8 cellular contexts compared by ENCODE assay signal in the genomic region with DNA sequence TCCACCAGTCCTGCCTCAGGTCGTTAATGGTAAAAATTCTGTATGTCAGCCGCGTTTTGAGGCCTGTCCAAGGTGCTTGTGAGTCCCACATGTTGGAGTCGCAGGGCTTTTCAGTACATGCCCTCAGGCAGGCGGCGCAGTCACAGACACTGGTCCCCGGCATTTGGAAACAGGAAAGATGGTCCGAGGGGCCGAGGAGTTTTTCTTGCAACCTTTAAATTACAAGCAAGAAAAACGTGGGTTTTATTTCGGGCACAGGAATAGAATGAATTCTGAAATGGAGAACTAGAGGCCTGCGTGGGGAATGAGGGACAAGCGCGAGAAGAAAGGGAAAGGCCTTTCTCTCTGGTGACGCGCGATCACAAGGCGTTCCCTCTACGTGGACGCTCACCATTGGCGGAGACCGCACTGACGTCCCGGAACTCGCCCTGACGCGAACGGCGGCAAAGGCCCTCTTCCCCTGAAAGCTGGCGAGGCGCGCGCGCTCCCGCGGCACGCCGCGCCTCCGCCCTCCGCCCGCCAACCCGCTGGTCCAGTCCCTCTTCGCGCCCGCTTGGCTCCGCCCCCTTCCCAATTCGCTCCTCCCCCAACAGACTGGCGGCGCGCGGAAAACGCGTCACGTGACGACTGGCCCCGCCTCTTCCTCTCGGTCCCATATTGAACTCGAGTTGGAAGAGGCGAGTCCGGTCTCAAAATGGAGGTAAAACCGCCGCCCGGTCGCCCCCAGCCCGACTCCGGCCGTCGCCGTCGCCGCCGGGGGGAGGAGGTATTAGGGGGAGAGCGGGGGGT. TPM values are rescaled to one million over a fixed set of nuclear protein-coding genes. Genes with fewer than 3 reads are reported as not detected.
DNase-seq lines count a peak whose midpoint lies in the region; ATAC-seq and TF ChIP-seq lines count a peak whose summit lies in the region.

TSS of gene HNRNPA3 (plus strand) at position 689 of the 789 bp plus-strand sequence. CDS start at position 695, 6 bp downstream.

- H3K36me3 ChIP-seq in SK-N-SH (replicated peaks in 1 of 2; ENCODE audit: control insufficient read depth in 1 of 2, insufficient read depth in 2 of 2, low read length in 1 of 2) = peaks cover 23 to 37% of the 10 kb centered on the region in 2 experiments

- CTCF ChIA-PET in SK-N-SH (lab: Yijun Ruan, JAX) = interaction anchor here (1.0 to 1.7 kb wide), 2 partner anchors 48 to 51 kb away, joined by 4 to 10 read pairs; no protein-coding TSS in a partner anchor

- peak within 1 kb of the TSS; percentile 93 for H3K4me2 ChIP-seq in SK-N-SH

- H3K27me3 ChIP-seq in SK-N-SH (ENCODE audit: insufficient read depth) = no peaks in the 10 kb centered on the region

- peaks cover 20% of the 10 kb centered on the region for H3F3A ChIP-seq in SK-N-SH (replicated peaks; ENCODE audit: insufficient read depth)

- peak; percentile 83 for ATAC-seq in HG02571 (IDR thresholded peaks at IDR 0.05; ENCODE audit: unreplicated experiment)

- no peaks in the 10 kb centered on the region for H3K9me2 ChIP-seq in SK-N-SH

- H3K4me3 ChIP-seq in GM08714 (ENCODE audit: low read length) (peak within 1 kb of the TSS; percentile 100), SK-N-SH (ENCODE audit: low read depth in 2 of 2, low read length in 1 of 2) (peak within 1 kb of the TSS; percentile 72 to 88)

- peak within 1 kb of the TSS; percentile 67; the same call in 1 of the 2 replicates for H2AFZ ChIP-seq in SK-N-SH (ENCODE audit: low read depth)

- TF ChIP-seq EP300 in SK-N-SH (IDR thresholded peaks at IDR 0.05; ENCODE audit: borderline replicate concordance in 1 of 2, low read depth in 1 of 2, low read length in 1 of 2) = no peak

- peak; percentile 41 for TF ChIP-seq CTCF in SK-N-SH (IDR thresholded peaks at IDR 0.05)

- TF ChIP-seq RAD21 in SK-N-SH (IDR thresholded peaks at IDR 0.05; ENCODE audit: low read length) = no peak

- peaks cover 72% of the 10 kb centered on the region for H3K79me2 ChIP-seq in SK-N-SH (ENCODE audit: insufficient read depth)

- peak within 1 kb of the TSS; percentile 97 for H3K9ac ChIP-seq in SK-N-SH

- POLR2A ChIA-PET in SK-N-SH (lab: Yijun Ruan, JAX) = interaction anchor here (0.6 to 1.7 kb wide), 11 partner anchors 10 to 399 kb away, joined by 3 to 28 read pairs (median 3); partner anchors contain the start of gene NFE2L2

- peak; percentile 95 for DNase-seq in NCI-H1048 (lab: John Stamatoyannopoulos, UW)
- peak; percentile 98 for DNase-seq in SK-N-SH
- DNase-seq in activated naive CD4-positive, alpha-beta T cell treated with anti-CD3 and anti-CD28 coated beads, Interleukin-2, amount 50 U/mL, for 16 hours = peak; percentile 99
- peak; percentile 99 for DNase-seq in germinal center (ENCODE audit: low spot score)
- peak; percentile 92 for DNase-seq in non-pigmented ciliary epithelial cell (ENCODE audit: low read depth)
- peak; percentile 99 for DNase-seq in superior temporal gyrus (ENCODE audit: extremely low spot score)

- peak within 1 kb of the TSS; percentile 97 to 99 for H3K27ac ChIP-seq in SK-N-SH (ENCODE audit: low read depth in 2 of 2, low read length in 1 of 2)

- WGBS in SK-N-SH (ENCODE audit: low lambda C conversion rate) = 2% methylated on average over 16 of the region's 74 CpGs

- H4K20me1 ChIP-seq in SK-N-SH (ENCODE audit: insufficient read depth) = peaks cover 41% of the 10 kb centered on the region

- peaks cover 0 to 23% of the 10 kb centered on the region in 2 experiments; a peak in 3 of 4 replicates for H3K4me1 ChIP-seq in SK-N-SH (ENCODE audit: control insufficient read depth in 1 of 2, insufficient read depth in 2 of 2, low read depth in 1 of 2, low read length in 1 of 2)

- H3K9me3 ChIP-seq in SK-N-SH = no peaks in the 10 kb centered on the region

TF ChIP-seq in SK-N-SH, 30 proteins besides CTCF, POLR2A, EP300 and RAD21 (continues in another document):
- TF ChIP-seq, protein P1, sequence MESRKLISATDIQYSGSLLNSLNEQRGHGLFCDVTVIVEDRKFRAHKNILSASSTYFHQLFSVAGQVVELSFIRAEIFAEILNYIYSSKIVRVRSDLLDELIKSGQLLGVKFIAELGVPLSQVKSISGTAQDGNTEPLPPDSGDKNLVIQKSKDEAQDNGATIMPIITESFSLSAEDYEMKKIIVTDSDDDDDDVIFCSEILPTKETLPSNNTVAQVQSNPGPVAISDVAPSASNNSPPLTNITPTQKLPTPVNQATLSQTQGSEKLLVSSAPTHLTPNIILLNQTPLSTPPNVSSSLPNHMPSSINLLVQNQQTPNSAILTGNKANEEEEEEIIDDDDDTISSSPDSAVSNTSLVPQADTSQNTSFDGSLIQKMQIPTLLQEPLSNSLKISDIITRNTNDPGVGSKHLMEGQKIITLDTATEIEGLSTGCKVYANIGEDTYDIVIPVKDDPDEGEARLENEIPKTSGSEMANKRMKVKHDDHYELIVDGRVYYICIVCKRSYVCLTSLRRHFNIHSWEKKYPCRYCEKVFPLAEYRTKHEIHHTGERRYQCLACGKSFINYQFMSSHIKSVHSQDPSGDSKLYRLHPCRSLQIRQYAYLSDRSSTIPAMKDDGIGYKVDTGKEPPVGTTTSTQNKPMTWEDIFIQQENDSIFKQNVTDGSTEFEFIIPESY (IDR thresholded peaks at IDR 0.05; ENCODE audit: borderline replicate concordance, low read depth) = no peak
- no peak for TF ChIP-seq SIN3A (IDR thresholded peaks at IDR 0.05; ENCODE audit: borderline replicate concordance, low read depth, low read length)
- TF ChIP-seq NRF1 (IDR thresholded peaks at IDR 0.05; ENCODE audit: low read depth, low read length) = 0 out of 2 replicates have a peak, but pooled peaks have one; percentile 22
- TF ChIP-seq GATA2 (CRISPR knock-in tag; IDR thresholded peaks at IDR 0.05) = no peak
- TF ChIP-seq TAF1 (IDR thresholded peaks at IDR 0.05; ENCODE audit: borderline replicate concordance, low read depth, low read length) = peak; percentile 76; the same call in 1 of the 2 replicates
- TF ChIP-seq SMC3 (IDR thresholded peaks at IDR 0.05; ENCODE audit: low read depth, low read length) = no peak
- peak; percentile 57 for TF ChIP-seq GABPA (IDR thresholded peaks at IDR 0.05; ENCODE audit: low read depth)
- peak; percentile 94 for TF ChIP-seq POLR2AphosphoS5 (IDR thresholded peaks at IDR 0.05; ENCODE audit: low read depth, low read length)
- no peak for TF ChIP-seq RXRA (IDR thresholded peaks at IDR 0.05; ENCODE audit: borderline replicate concordance, low read depth)
- 0 out of 2 replicates have a peak, but pooled peaks have one; percentile 29 for TF ChIP-seq YY1 (IDR thresholded peaks at IDR 0.05; ENCODE audit: low read depth)
- TF ChIP-seq MEF2A (IDR thresholded peaks at IDR 0.05; ENCODE audit: borderline replicate concordance, low read depth) = no peak
- peak; percentile 92 for TF ChIP-seq RFX5 (IDR thresholded peaks at IDR 0.05; ENCODE audit: low read length)
- TF ChIP-seq, protein P2, sequence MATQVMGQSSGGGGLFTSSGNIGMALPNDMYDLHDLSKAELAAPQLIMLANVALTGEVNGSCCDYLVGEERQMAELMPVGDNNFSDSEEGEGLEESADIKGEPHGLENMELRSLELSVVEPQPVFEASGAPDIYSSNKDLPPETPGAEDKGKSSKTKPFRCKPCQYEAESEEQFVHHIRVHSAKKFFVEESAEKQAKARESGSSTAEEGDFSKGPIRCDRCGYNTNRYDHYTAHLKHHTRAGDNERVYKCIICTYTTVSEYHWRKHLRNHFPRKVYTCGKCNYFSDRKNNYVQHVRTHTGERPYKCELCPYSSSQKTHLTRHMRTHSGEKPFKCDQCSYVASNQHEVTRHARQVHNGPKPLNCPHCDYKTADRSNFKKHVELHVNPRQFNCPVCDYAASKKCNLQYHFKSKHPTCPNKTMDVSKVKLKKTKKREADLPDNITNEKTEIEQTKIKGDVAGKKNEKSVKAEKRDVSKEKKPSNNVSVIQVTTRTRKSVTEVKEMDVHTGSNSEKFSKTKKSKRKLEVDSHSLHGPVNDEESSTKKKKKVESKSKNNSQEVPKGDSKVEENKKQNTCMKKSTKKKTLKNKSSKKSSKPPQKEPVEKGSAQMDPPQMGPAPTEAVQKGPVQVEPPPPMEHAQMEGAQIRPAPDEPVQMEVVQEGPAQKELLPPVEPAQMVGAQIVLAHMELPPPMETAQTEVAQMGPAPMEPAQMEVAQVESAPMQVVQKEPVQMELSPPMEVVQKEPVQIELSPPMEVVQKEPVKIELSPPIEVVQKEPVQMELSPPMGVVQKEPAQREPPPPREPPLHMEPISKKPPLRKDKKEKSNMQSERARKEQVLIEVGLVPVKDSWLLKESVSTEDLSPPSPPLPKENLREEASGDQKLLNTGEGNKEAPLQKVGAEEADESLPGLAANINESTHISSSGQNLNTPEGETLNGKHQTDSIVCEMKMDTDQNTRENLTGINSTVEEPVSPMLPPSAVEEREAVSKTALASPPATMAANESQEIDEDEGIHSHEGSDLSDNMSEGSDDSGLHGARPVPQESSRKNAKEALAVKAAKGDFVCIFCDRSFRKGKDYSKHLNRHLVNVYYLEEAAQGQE (IDR thresholded peaks at IDR 0.05; ENCODE audit: low read depth, low read length) = peak; percentile 77; the same call in 1 of the 2 replicates
- TF ChIP-seq, protein P3, sequence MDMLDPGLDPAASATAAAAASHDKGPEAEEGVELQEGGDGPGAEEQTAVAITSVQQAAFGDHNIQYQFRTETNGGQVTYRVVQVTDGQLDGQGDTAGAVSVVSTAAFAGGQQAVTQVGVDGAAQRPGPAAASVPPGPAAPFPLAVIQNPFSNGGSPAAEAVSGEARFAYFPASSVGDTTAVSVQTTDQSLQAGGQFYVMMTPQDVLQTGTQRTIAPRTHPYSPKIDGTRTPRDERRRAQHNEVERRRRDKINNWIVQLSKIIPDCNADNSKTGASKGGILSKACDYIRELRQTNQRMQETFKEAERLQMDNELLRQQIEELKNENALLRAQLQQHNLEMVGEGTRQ (IDR thresholded peaks at IDR 0.05; ENCODE audit: borderline replicate concordance, low read depth, low read length) = peak; percentile 65
- TF ChIP-seq TEAD4 (IDR thresholded peaks at IDR 0.05; ENCODE audit: borderline replicate concordance, insufficient read depth) = no peak
- no peak for TF ChIP-seq RCOR1 (IDR thresholded peaks at IDR 0.05; ENCODE audit: low read length)
- TF ChIP-seq, protein P4, sequence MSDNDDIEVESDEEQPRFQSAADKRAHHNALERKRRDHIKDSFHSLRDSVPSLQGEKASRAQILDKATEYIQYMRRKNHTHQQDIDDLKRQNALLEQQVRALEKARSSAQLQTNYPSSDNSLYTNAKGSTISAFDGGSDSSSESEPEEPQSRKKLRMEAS (IDR thresholded peaks at IDR 0.05; ENCODE audit: low read depth) = peak; percentile 87
- no peak for TF ChIP-seq FOXJ3 (CRISPR knock-in tag; IDR thresholded peaks at IDR 0.05)
- no peak for TF ChIP-seq NFIC (IDR thresholded peaks at IDR 0.05; ENCODE audit: borderline replicate concordance)

RNA-seq across cellular contexts. Expression of gene HNRNPA3, which starts in this region (rescaled TPM):
- polyA plus RNA-seq in SK-N-SH (2012; rRNA removed) = 86.5 and 102 TPM in 2 replicates
- polyA plus RNA-seq in SK-N-SH (2012; cell fraction: cytosol; rRNA removed) = 125 and 185 TPM in 2 replicates
- polyA plus RNA-seq in SK-N-SH (2012; cell fraction: nucleus; rRNA removed) = 58.1 and 110 TPM in 2 replicates

Comparison
In these comparisons a context has a peak if more than half of its experiments do, and no peak if none do; other contexts are left out.
1. Peak in every context shown above with its lines: DNase-seq, ATAC-seq, H3K4me3 ChIP-seq and H3K27ac ChIP-seq.